Comparison of ENCODE assay signal across 8 cellular contexts in genomic region chr1:212414328-212415106, GRCh38. TPM values are rescaled to one million over a fixed set of nuclear protein-coding genes. Genes with fewer than 3 reads are reported as not detected.
DNase-seq lines count a peak whose midpoint lies in the region; FAIRE-seq lines count a peak whose summit lies in the region.

TSS of gene PACC1 (minus strand) at chr1:212414886. CDS start at chr1:212414757, 129 bp downstream.

- H3K9me3 ChIP-seq in neuron (ENCODE audit: low read length): no peaks in the 10 kb centered on the region
- H3K9me3 ChIP-seq in subcutaneous abdominal adipose tissue (ENCODE audit: control insufficient read depth in 5 of 5, low read length in 5 of 5): no peaks in the 10 kb centered on the region

- peaks cover 18% of the 10 kb centered on the region for H3K36me3 ChIP-seq in H7 (replicated peaks; ENCODE audit: control insufficient read depth, insufficient read depth, low read length)
- peaks cover 21% of the 10 kb centered on the region for H3K36me3 ChIP-seq in neuron (ENCODE audit: insufficient read depth, low read length)
- H3K36me3 ChIP-seq in subcutaneous abdominal adipose tissue (ENCODE audit: control insufficient read depth in 5 of 5, insufficient read depth in 5 of 5, low read length in 5 of 5): peaks cover 0 to 16% (median 7%) of the 10 kb centered on the region in 5 donors

- H3K4me3 ChIP-seq in H7 (ENCODE audit: insufficient read depth, low read depth, low read length) (peak within 1 kb of the TSS; percentile 93), neuron (ENCODE audit: low read length) (peak within 1 kb of the TSS; percentile 83), subcutaneous abdominal adipose tissue (ENCODE audit: low read depth in 1 of 5, low read length in 5 of 5) (peak within 1 kb of the TSS; percentile 64 to 89 (median 87))

- H2AFZ ChIP-seq in neuron (ENCODE audit: low read depth, low read length): peak within 1 kb of the TSS; percentile 88

- H3K27ac ChIP-seq in subcutaneous abdominal adipose tissue (ENCODE audit: low read depth, low read length): peak within 1 kb of the TSS; percentile 16

- peak; percentile 98 for DNase-seq in H7
- DNase-seq in M059J (ENCODE audit: low read depth): peak; percentile 83
- DNase-seq in SIG-M5 treated with dmso at 0.1 percent for 504 hours (lab: John Stamatoyannopoulos, UW; ENCODE audit: unreplicated experiment): peak; percentile 100
- DNase-seq in activated gamma-delta T cell treated with Interleukin-2 at 50 U/mL for 16 hours: peak; percentile 85
- DNase-seq in foreskin melanocyte: peak; percentile 91

- FAIRE-seq in G401.6 (lab: Jason Lieb, UNC): peak; percentile 79

- H3K4me1 ChIP-seq in neuron (ENCODE audit: insufficient read depth, low read length) (peaks cover 12% of the 10 kb centered on the region), subcutaneous abdominal adipose tissue (ENCODE audit: control insufficient read depth in 5 of 5, insufficient read depth in 5 of 5, low read length in 5 of 5) (peaks cover 5 to 27% (median 18%) of the 10 kb centered on the region in 5 donors)

- peak within 1 kb of the TSS in 4 of 5 donors; percentile 9 to 75 (median 50) for H3K9ac ChIP-seq in subcutaneous abdominal adipose tissue (ENCODE audit: low read length in 5 of 5)

- H3K27me3 ChIP-seq in H7 (ENCODE audit: control insufficient read depth, insufficient read depth, low read length): peaks cover 9% of the 10 kb centered on the region
- H3K27me3 ChIP-seq in neuron (ENCODE audit: insufficient read depth, low read length): no peaks in the 10 kb centered on the region
- no peaks in the 10 kb centered on the region for H3K27me3 ChIP-seq in subcutaneous abdominal adipose tissue (ENCODE audit: control insufficient read depth in 5 of 5, insufficient read depth in 4 of 5, low read length in 5 of 5)

RNA-seq across cellular contexts. Expression of gene PACC1, which starts in this region (rescaled TPM):
- 41.3 and 49.7 TPM in 2 replicates for total RNA-seq in H7 (2014; rRNA removed; shearing (Covaris generic))
- 12.6 and 14.6 TPM in 2 replicates for total RNA-seq in M059J (2014; rRNA removed; shearing (Covaris generic))

Comparison
In these comparisons a context has a peak if more than half of its experiments do, and no peak if none do; other contexts are left out.
1. Peak in every context shown above with its lines: DNase-seq, H3K4me3 ChIP-seq and H3K27ac ChIP-seq.